In the genomic region with DNA sequence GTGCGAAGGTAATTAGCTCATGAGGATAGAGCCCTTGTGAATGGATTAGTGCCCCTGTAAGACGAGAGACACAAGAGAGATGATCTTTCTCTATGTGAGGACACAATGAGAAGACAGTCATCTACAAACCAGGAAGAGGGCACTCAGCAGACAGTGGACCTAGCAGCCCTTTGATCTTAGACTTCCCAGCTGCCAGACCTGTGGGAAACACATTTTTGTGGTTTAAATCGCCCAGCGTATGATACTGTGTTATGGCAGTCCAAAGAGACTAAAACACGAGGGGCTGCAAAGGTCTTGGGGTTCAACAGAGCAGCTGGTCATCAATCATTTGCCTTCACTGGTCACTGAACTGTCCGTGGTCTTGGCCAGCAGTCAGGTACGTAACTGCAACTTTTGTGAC, we compare ENCODE assay signal across 1 cellular context.
TF ChIP-seq lines count a peak whose summit lies in the region.

No MANE protein-coding gene starts in this region.

TF ChIP-seq in K562, 482 proteins besides CTCF, POLR2A, EP300 and RAD21:
- no peak for TF ChIP-seq POLR2AphosphoS5 (IDR thresholded peaks at IDR 0.05; ENCODE audit: control insufficient read depth, insufficient read depth, low read depth, low read length)
- TF ChIP-seq ZNF282 (CRISPR knock-in tag; IDR thresholded peaks at IDR 0.05), result no peak
- no peak for TF ChIP-seq CTBP1 (IDR thresholded peaks at IDR 0.05; ENCODE audit: borderline replicate concordance)
- no peak for TF ChIP-seq ZNF184 (CRISPR knock-in tag; IDR thresholded peaks at IDR 0.05)
- TF ChIP-seq MBD1 (CRISPR knock-in tag; IDR thresholded peaks at IDR 0.05), result no peak
- TF ChIP-seq SNRNP70 (optimal IDR thresholded peaks at IDR 0.05; ENCODE audit: low read depth, low read length), result no peak
- no peak for TF ChIP-seq ZNF212 (CRISPR knock-in tag; IDR thresholded peaks at IDR 0.05)
- no peak for TF ChIP-seq MCM3 (IDR thresholded peaks at IDR 0.05)
- no peak for TF ChIP-seq CCAR2 (IDR thresholded peaks at IDR 0.05; ENCODE audit: low read depth, low read length)
- no peak for TF ChIP-seq MYBL2 (IDR thresholded peaks at IDR 0.05; ENCODE audit: low read depth)
- TF ChIP-seq MYBL2 (CRISPR knock-in tag; IDR thresholded peaks at IDR 0.05; ENCODE audit: borderline replicate concordance), result no peak
- no peak for TF ChIP-seq CEBPB (tag; IDR thresholded peaks at IDR 0.05)
- TF ChIP-seq ZNF75A (CRISPR knock-in tag; IDR thresholded peaks at IDR 0.05), result no peak
- TF ChIP-seq, protein P1, sequence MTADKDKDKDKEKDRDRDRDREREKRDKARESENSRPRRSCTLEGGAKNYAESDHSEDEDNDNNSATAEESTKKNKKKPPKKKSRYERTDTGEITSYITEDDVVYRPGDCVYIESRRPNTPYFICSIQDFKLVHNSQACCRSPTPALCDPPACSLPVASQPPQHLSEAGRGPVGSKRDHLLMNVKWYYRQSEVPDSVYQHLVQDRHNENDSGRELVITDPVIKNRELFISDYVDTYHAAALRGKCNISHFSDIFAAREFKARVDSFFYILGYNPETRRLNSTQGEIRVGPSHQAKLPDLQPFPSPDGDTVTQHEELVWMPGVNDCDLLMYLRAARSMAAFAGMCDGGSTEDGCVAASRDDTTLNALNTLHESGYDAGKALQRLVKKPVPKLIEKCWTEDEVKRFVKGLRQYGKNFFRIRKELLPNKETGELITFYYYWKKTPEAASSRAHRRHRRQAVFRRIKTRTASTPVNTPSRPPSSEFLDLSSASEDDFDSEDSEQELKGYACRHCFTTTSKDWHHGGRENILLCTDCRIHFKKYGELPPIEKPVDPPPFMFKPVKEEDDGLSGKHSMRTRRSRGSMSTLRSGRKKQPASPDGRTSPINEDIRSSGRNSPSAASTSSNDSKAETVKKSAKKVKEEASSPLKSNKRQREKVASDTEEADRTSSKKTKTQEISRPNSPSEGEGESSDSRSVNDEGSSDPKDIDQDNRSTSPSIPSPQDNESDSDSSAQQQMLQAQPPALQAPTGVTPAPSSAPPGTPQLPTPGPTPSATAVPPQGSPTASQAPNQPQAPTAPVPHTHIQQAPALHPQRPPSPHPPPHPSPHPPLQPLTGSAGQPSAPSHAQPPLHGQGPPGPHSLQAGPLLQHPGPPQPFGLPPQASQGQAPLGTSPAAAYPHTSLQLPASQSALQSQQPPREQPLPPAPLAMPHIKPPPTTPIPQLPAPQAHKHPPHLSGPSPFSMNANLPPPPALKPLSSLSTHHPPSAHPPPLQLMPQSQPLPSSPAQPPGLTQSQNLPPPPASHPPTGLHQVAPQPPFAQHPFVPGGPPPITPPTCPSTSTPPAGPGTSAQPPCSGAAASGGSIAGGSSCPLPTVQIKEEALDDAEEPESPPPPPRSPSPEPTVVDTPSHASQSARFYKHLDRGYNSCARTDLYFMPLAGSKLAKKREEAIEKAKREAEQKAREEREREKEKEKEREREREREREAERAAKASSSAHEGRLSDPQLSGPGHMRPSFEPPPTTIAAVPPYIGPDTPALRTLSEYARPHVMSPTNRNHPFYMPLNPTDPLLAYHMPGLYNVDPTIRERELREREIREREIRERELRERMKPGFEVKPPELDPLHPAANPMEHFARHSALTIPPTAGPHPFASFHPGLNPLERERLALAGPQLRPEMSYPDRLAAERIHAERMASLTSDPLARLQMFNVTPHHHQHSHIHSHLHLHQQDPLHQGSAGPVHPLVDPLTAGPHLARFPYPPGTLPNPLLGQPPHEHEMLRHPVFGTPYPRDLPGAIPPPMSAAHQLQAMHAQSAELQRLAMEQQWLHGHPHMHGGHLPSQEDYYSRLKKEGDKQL (CRISPR knock-in tag; IDR thresholded peaks at IDR 0.05; ENCODE audit: borderline replicate concordance), result no peak
- TF ChIP-seq NFE2L1 (tag; IDR thresholded peaks at IDR 0.05; ENCODE audit: borderline replicate concordance, low read depth), result no peak
- no peak for TF ChIP-seq ZNF23 (CRISPR knock-in tag; IDR thresholded peaks at IDR 0.05)
- TF ChIP-seq SRSF7 (optimal IDR thresholded peaks at IDR 0.05; ENCODE audit: low read depth, low read length), result no peak
- TF ChIP-seq GATAD2A (IDR thresholded peaks at IDR 0.05), result no peak
- no peak for TF ChIP-seq ILF3 (IDR thresholded peaks at IDR 0.05; ENCODE audit: borderline replicate concordance)
- TF ChIP-seq, protein P2, sequence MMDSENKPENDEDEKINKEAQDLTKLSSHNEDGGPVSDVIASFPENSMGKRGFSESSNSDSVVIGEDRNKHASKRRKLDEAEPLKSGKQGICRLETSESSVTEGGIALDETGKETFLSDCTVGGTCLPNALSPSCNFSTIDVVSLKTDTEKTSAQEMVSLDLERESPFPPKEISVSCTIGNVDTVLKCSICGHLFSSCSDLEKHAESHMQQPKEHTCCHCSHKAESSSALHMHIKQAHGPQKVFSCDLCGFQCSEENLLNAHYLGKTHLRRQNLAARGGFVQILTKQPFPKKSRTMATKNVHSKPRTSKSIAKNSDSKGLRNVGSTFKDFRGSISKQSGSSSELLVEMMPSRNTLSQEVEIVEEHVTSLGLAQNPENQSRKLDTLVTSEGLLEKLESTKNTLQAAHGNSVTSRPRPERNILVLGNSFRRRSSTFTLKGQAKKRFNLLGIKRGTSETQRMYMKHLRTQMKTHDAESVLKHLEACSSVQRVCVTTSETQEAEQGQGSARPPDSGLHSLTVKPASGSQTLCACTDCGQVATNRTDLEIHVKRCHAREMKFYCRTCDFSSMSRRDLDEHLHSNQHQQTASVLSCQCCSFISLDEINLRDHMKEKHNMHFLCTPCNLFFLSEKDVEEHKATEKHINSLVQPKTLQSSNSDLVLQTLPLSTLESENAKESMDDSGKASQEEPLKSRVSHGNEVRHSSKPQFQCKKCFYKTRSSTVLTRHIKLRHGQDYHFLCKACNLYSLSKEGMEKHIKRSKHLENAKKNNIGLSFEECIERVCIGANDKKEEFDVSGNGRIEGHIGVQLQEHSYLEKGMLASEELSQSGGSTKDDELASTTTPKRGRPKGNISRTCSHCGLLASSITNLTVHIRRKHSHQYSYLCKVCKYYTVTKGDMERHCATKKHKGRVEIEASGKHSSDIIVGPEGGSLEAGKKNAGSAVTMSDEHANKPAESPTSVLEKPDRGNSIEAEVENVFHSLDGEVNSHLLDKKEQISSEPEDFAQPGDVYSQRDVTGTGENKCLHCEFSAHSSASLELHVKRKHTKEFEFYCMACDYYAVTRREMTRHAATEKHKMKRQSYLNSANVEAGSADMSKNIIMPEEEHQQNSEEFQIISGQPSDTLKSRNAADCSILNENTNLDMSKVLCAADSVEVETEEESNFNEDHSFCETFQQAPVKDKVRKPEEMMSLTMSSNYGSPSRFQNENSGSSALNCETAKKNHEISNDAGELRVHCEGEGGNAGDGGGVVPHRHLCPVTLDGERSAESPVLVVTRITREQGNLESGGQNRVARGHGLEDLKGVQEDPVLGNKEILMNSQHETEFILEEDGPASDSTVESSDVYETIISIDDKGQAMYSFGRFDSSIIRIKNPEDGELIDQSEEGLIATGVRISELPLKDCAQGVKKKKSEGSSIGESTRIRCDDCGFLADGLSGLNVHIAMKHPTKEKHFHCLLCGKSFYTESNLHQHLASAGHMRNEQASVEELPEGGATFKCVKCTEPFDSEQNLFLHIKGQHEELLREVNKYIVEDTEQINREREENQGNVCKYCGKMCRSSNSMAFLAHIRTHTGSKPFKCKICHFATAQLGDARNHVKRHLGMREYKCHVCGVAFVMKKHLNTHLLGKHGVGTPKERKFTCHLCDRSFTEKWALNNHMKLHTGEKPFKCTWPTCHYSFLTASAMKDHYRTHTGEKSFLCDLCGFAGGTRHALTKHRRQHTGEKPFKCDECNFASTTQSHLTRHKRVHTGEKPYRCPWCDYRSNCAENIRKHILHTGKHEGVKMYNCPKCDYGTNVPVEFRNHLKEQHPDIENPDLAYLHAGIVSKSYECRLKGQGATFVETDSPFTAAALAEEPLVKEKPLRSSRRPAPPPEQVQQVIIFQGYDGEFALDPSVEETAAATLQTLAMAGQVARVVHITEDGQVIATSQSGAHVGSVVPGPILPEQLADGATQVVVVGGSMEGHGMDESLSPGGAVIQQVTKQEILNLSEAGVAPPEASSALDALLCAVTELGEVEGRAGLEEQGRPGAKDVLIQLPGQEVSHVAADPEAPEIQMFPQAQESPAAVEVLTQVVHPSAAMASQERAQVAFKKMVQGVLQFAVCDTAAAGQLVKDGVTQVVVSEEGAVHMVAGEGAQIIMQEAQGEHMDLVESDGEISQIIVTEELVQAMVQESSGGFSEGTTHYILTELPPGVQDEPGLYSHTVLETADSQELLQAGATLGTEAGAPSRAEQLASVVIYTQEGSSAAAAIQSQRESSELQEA (IDR thresholded peaks at IDR 0.05; ENCODE audit: low read depth), result no peak
